ENCODE assay signal across 1 cellular context in genomic region chr12:23771230-23771949, GRCh38.
TF ChIP-seq lines count a peak whose summit lies in the region.

No MANE protein-coding gene starts in this region.

TF ChIP-seq in GM23338, 12 proteins besides CTCF, POLR2A, EP300 and RAD21 (continued from another document):
- TF ChIP-seq ETS1 (IDR thresholded peaks at IDR 0.05), result no peak
- no peak for TF ChIP-seq REST (IDR thresholded peaks at IDR 0.05; ENCODE audit: unreplicated experiment)
- no peak for TF ChIP-seq EZH2 (IDR thresholded peaks at IDR 0.05; ENCODE audit: low read depth, unreplicated experiment)
- TF ChIP-seq EZH2phosphoT487 (IDR thresholded peaks at IDR 0.05; ENCODE audit: unreplicated experiment), result no peak
- TF ChIP-seq ZNF114 (CRISPR knock-in tag; IDR thresholded peaks at IDR 0.05), result no peak
- no peak for TF ChIP-seq STAT1 (IDR thresholded peaks at IDR 0.05; ENCODE audit: unreplicated experiment)
